ENCODE assay signal across 22 cellular contexts in the genomic region with DNA sequence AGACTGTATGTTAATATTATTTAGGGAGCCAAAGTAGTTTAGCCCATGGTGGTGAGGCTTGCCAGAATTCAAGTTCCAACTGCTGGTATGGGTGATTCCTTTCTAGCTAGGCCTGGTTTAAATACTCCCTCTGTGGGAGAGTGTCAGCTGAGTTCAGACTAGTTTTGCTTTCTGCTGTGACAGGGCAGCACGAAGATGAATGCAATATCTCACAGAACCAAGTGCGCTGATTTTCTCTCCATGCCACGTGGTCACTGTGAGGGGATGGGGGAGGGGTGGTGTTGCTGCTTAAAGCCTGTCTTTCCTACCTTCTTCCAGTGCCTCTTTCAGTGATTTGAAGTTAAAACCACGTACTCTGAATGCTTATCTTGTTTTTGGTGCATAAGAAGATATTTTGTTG.
DNase-seq lines count a peak whose midpoint lies in the region; ATAC-seq and TF ChIP-seq lines count a peak whose summit lies in the region.
"Had no signal": no experiment of that assay in that cellular context is flagged by ENCODE, and none has a peak within 500 bp of the region (broad histone marks: within the 10 kb centered on the region; RNA-seq: fewer than 3 reads in every experiment).

No MANE protein-coding gene starts in this region.

- no peak overlapping the region for H2AFZ ChIP-seq in MM.1S (ENCODE audit: low read length)

- H3K9me3 Mint-ChIP-seq in CD8-positive, alpha-beta memory T cell = peaks cover 0 to 7% (median 3%) of the 10 kb centered on the region in 5 donors
- H3K9me3 Mint-ChIP-seq in activated naive CD4-positive, alpha-beta T cell treated with anti-CD3 and anti-CD28 coated beads, Interleukin-2, amount 50 U/mL, for 72 hours = peaks cover 7 to 12% of the 10 kb centered on the region in 2 donors
- H3K9me3 Mint-ChIP-seq: CD4-positive, alpha-beta T cell had no signal

- no peak overlapping the region for H3K4me3 Mint-ChIP-seq in CD8-positive, alpha-beta memory T cell
- H3K4me3 Mint-ChIP-seq: B cell; CD4-positive, alpha-beta T cell; CD8-positive, alpha-beta T cell had no signal

- H3K4me3 ChIP-seq in MM.1S (ENCODE audit: low read length) = no peak overlapping the region
- no peak overlapping the region for H3K4me3 ChIP-seq in CD8-positive, alpha-beta memory T cell (ENCODE audit: low read length)
- H3K4me3 ChIP-seq: A549; BLaER1 treated with 17β-estradiol and CSF1 and Interleukin-3, amounts not matched to agents 10 nM and 100 nM; GM12878 had no signal

- H3F3A ChIP-seq in MM.1S (ENCODE audit: insufficient read depth, low read length) = no peaks in the 10 kb centered on the region

- no peak overlapping the region for H3K27ac ChIP-seq in MM.1S (ENCODE audit: low read length)
- H3K27ac ChIP-seq in CD8-positive, alpha-beta memory T cell (ENCODE audit: low read depth, low read length) = no peak overlapping the region
- H3K27ac ChIP-seq: 22Rv1; A549; BLaER1 treated with 17β-estradiol and CSF1 and Interleukin-3, amounts not matched to agents 10 nM and 100 nM; C4-2B had no signal

- no peaks in the 10 kb centered on the region for H3K4me1 Mint-ChIP-seq in CD8-positive, alpha-beta memory T cell
- H3K4me1 Mint-ChIP-seq: B cell had no signal

- TF ChIP-seq CTCF in MM.1S (IDR thresholded peaks at IDR 0.05; ENCODE audit: low read length) = no peak

- POLR2A ChIA-PET in CD8-positive, alpha-beta memory T cell (lab: Charles Lee) = no interaction called here

- ATAC-seq in activated naive CD4-positive, alpha-beta T cell treated with anti-CD3 and anti-CD28 coated beads, Interleukin-2, amount 50 U/mL, for 72 hours = no peak
- ATAC-seq: A549; CD8-positive, alpha-beta T cell; GM12878 had no signal

- H3K4me2 ChIP-seq in MM.1S (ENCODE audit: low read depth, low read length) = no peak overlapping the region
- H3K4me2 ChIP-seq: A549; BLaER1 treated with 17β-estradiol and CSF1 and Interleukin-3, amounts not matched to agents 10 nM and 100 nM had no signal

- H3K9ac ChIP-seq in MM.1S (ENCODE audit: low read length) = no peak overlapping the region
- H3K9ac ChIP-seq: BLaER1 treated with 17β-estradiol and CSF1 and Interleukin-3, amounts not matched to agents 10 nM and 100 nM had no signal

- no peaks in the 10 kb centered on the region for H3K9me2 ChIP-seq in MM.1S (replicated peaks; ENCODE audit: insufficient read depth, low read length)

- H3K27me3 Mint-ChIP-seq in CD8-positive, alpha-beta memory T cell = peaks cover 0 to 2% of the 10 kb centered on the region in 2 donors
- H3K27me3 Mint-ChIP-seq: B cell; CD4-positive, alpha-beta T cell had no signal

- no peaks in the 10 kb centered on the region for H3K79me2 ChIP-seq in MM.1S (ENCODE audit: low read length)

- no peaks in the 10 kb centered on the region for H3K36me3 Mint-ChIP-seq in CD8-positive, alpha-beta memory T cell
- H3K36me3 Mint-ChIP-seq in activated naive CD4-positive, alpha-beta T cell treated with anti-CD3 and anti-CD28 coated beads, Interleukin-2, amount 50 U/mL, for 72 hours = no peaks in the 10 kb centered on the region
- H3K36me3 Mint-ChIP-seq: CD8-positive, alpha-beta T cell had no signal

- CTCF ChIA-PET in CD8-positive, alpha-beta memory T cell (lab: Charles Lee) = no interaction called here

- DNase-seq in MM.1S = peak; percentile 20
- peak; percentile 2 for DNase-seq in RPMI8226
- DNase-seq in pons (ENCODE audit: low spot score) = peak; percentile 0
- no peak for DNase-seq in CD8-positive, alpha-beta memory T cell
- DNase-seq in activated naive CD4-positive, alpha-beta T cell treated with anti-CD3 and anti-CD28 coated beads, Interleukin-2, amount 50 U/mL, for 72 hours (ENCODE audit: low spot score in 2 of 2) = no peak
- DNase-seq: AML-193; CD4-positive, alpha-beta T cell; CD8-positive, alpha-beta T cell; COR-L47; DMS 273 treated with DMSO at 0.1 percent for 48 hours; DMS153; DMS53; DMS79; DND-41; EL; GDM1 had no signal

- no peaks in the 10 kb centered on the region for H3K36me3 ChIP-seq in MM.1S (replicated peaks; ENCODE audit: insufficient read depth, low read length)
- no peaks in the 10 kb centered on the region for H3K36me3 ChIP-seq in CD8-positive, alpha-beta memory T cell (ENCODE audit: insufficient read depth, low read length)
- H3K36me3 ChIP-seq: BLaER1 treated with 17β-estradiol and CSF1 and Interleukin-3, amounts not matched to agents 10 nM and 100 nM had no signal

- H4K20me1 ChIP-seq in MM.1S (ENCODE audit: insufficient read depth, low read length) = no peaks in the 10 kb centered on the region
- H4K20me1 ChIP-seq: BLaER1 treated with 17β-estradiol and CSF1 and Interleukin-3, amounts not matched to agents 10 nM and 100 nM had no signal

- 0 out of 2 replicates have a peak, but pooled peaks cover 4% of the 10 kb centered on the region for H3K4me1 ChIP-seq in MM.1S (ENCODE audit: low read length)
- no peaks in the 10 kb centered on the region for H3K4me1 ChIP-seq in CD8-positive, alpha-beta memory T cell (ENCODE audit: insufficient read depth, low read length)
- H3K4me1 ChIP-seq: A549 had no signal

- no peaks in the 10 kb centered on the region for H3K9me3 ChIP-seq in MM.1S (replicated peaks; ENCODE audit: insufficient read depth, low read length)
- no peaks in the 10 kb centered on the region for H3K9me3 ChIP-seq in CD8-positive, alpha-beta memory T cell (ENCODE audit: low read length)
- H3K9me3 ChIP-seq: A549 had no signal

- H3K27me3 ChIP-seq in MM.1S (replicated peaks; ENCODE audit: insufficient read depth, low read length) = no peaks in the 10 kb centered on the region
- no peaks in the 10 kb centered on the region for H3K27me3 ChIP-seq in CD8-positive, alpha-beta memory T cell (ENCODE audit: insufficient read depth, low read length, poor library complexity, severe bottlenecking)

- no peak overlapping the region for H3K27ac Mint-ChIP-seq in CD8-positive, alpha-beta memory T cell
- no peak overlapping the region for H3K27ac Mint-ChIP-seq in activated naive CD4-positive, alpha-beta T cell treated with anti-CD3 and anti-CD28 coated beads, Interleukin-2, amount 50 U/mL, for 72 hours
- H3K27ac Mint-ChIP-seq: B cell; CD4-positive, alpha-beta T cell; CD8-positive, alpha-beta T cell had no signal

Comparison
In these comparisons a context has a peak if more than half of its experiments do, and no peak if none do; other contexts are left out.
1. DNase-seq: peak in MM.1S (single experiment), RPMI8226 (single experiment) and pons (single experiment); none in CD8-positive, alpha-beta memory T cell (0 of 5) and activated naive CD4-positive, alpha-beta T cell treated with anti-CD3 and anti-CD28 coated beads, Interleukin-2, amount 50 U/mL, for 72 hours (0 of 2).